Comparison of ENCODE assay signal across 30 cellular contexts in the genomic region with DNA sequence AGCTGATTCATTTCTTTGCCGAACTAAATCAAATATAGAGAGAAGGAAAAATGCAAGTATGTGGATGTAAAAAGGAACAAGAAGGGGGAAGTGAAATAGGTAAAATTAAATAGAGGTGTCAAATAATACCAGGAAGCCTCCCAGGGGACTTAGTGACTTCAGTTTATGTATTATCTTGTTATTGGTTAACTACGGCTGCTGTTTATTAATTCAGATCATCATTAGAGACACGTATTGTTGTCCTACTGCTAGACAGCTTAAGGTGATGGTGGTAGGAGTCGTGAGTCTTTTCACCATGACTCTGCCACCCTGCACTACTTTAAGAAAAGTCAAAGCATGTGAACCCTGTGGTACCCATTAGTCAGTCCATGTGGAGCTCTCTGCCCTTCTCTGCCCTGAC.
DNase-seq lines count a peak whose midpoint lies in the region; ATAC-seq, FAIRE-seq and TF ChIP-seq lines count a peak whose summit lies in the region.
"Had no signal": no experiment of that assay in that cellular context is flagged by ENCODE, and none has a peak within 500 bp of the region (broad histone marks: within the 10 kb centered on the region; RNA-seq: fewer than 3 reads in every experiment).

No MANE protein-coding gene starts in this region.

- no peaks in the 10 kb centered on the region for H3K36me3 Mint-ChIP-seq in GM23338 (ENCODE audit: low read depth)
- H3K36me3 Mint-ChIP-seq: CD14-positive monocyte; CD8-positive, alpha-beta memory T cell; IgD-negative memory B cell had no signal

- H4K20me1 ChIP-seq in GM23338 (replicated peaks; ENCODE audit: insufficient read depth), result no peaks in the 10 kb centered on the region

- no peaks in the 10 kb centered on the region for H3F3A ChIP-seq in GM23338 (replicated peaks; ENCODE audit: low read depth)

- H3K4me1 ChIP-seq in GM23338 (ENCODE audit: insufficient read depth), result peaks cover 44% of the 10 kb centered on the region
- H3K4me1 ChIP-seq: BE2C had no signal

- peak; percentile 60 for ATAC-seq in GM19043 (IDR thresholded peaks at IDR 0.05; ENCODE audit: low read depth, unreplicated experiment)
- peak; percentile 52 for ATAC-seq in GM23338
- ATAC-seq in HG03571 (IDR thresholded peaks at IDR 0.05; ENCODE audit: unreplicated experiment), result peak; percentile 75
- ATAC-seq in SK-N-SH treated with all-trans-retinoic acid at 6 μM for 48 hours, result no peak
- no peak for ATAC-seq in HG02852 (IDR thresholded peaks at IDR 0.05; ENCODE audit: unreplicated experiment)
- ATAC-seq: Panc1 had no signal

- H2AFZ ChIP-seq in GM23338, result no peak overlapping the region
- H2AFZ ChIP-seq: GM23248 had no signal

- peaks cover 51% of the 10 kb centered on the region for H3K4me1 Mint-ChIP-seq in GM23338
- H3K4me1 Mint-ChIP-seq: CD14-positive monocyte; CD8-positive, alpha-beta memory T cell; IgD-negative memory B cell had no signal

- H3K79me2 ChIP-seq in GM23338 (replicated peaks; ENCODE audit: insufficient read depth), result no peaks in the 10 kb centered on the region

- no peaks in the 10 kb centered on the region for H3K9me3 Mint-ChIP-seq in GM23338
- H3K9me3 Mint-ChIP-seq: CD8-positive, alpha-beta memory T cell had no signal

- H3K4me3 Mint-ChIP-seq in GM23338, result no peak overlapping the region
- H3K4me3 Mint-ChIP-seq: CD14-positive monocyte; CD8-positive, alpha-beta memory T cell; IgD-negative memory B cell had no signal

- FAIRE-seq in GM18507 (lab: Jason Lieb, UNC), result peak; percentile 31

- H3K9me2 ChIP-seq in GM23338 (ENCODE audit: insufficient read depth), result no peaks in the 10 kb centered on the region

- H3K27ac ChIP-seq in GM23338 (ENCODE audit: low read depth), result no peak overlapping the region
- H3K27ac ChIP-seq: 22Rv1, GM23248, HL-60, KMS-11, RWPE1 had no signal

- peaks cover 1% of the 10 kb centered on the region for H3K27me3 Mint-ChIP-seq in GM23338 (ENCODE audit: insufficient read depth, low read depth, poor library complexity)

- H3K4me3 ChIP-seq in GM23338, result no peak overlapping the region
- H3K4me3 ChIP-seq: GM23248 had no signal

- DNase-seq in GM18507 (ENCODE audit: extremely low spot score, insufficient read length, low read depth) (no peak), GM23338 (ENCODE audit: low spot score) (no peak), midbrain (lab: John Stamatoyannopoulos, UW) (no peak)
- no peak for DNase-seq in effector CD8-positive, alpha-beta T cell (lab: John Stamatoyannopoulos, UW)
- DNase-seq: BE2C; CD8-positive, alpha-beta memory T cell; DMS 273 treated with DMSO at 0.1 percent for 48 hours; GM23248; HCEC 1CT; NCI-H1092; NCI-H1417 treated with DMSO at 0.1 percent for 48 hours; NCI-H1694 treated with DMSO at 0.1 percent for 48 hours; NCI-H2081; NCI-H2171; NCI-H226; NCI-H510A; NCI-H69; SHP77 treated with DMSO at 0.1 percent for 48 hours; T-helper 9 cell had no signal

- H3K27me3 ChIP-seq in GM23338 (ENCODE audit: insufficient read depth), result no peaks in the 10 kb centered on the region
- H3K27me3 ChIP-seq: BE2C had no signal

- TF ChIP-seq CTCF in GM23338 (conservative IDR thresholded peaks at IDR 0.05; ENCODE audit: low read depth in 2 of 2), result no peak

- no peaks in the 10 kb centered on the region for H3K36me3 ChIP-seq in GM23338 (ENCODE audit: insufficient read depth)
- H3K36me3 ChIP-seq: BE2C had no signal

- 0 out of 2 replicates have a peak overlapping the region, but pooled peaks have one; percentile 6 for H3K4me2 ChIP-seq in GM23338
- H3K4me2 ChIP-seq: KMS-11 had no signal

- H3K27ac Mint-ChIP-seq in GM23338, result no peak overlapping the region
- H3K27ac Mint-ChIP-seq: CD14-positive monocyte; CD8-positive, alpha-beta memory T cell; IgD-negative memory B cell had no signal

TF ChIP-seq in GM23338, 12 proteins besides CTCF, POLR2A, EP300 and RAD21 (continues in another document):
- TF ChIP-seq POLR2AphosphoS5 (IDR thresholded peaks at IDR 0.05; ENCODE audit: low read depth), result no peak
- TF ChIP-seq CREB1 (CRISPR knock-in tag; IDR thresholded peaks at IDR 0.05; ENCODE audit: low read depth), result no peak
- TF ChIP-seq NANOG (IDR thresholded peaks at IDR 0.05; ENCODE audit: borderline replicate concordance), result no peak
- TF ChIP-seq STAT1 (IDR thresholded peaks at IDR 0.05; ENCODE audit: unreplicated experiment), result no peak
- no peak for TF ChIP-seq JUNB (IDR thresholded peaks at IDR 0.05; ENCODE audit: unreplicated experiment)
- no peak for TF ChIP-seq ZNF114 (CRISPR knock-in tag; IDR thresholded peaks at IDR 0.05)
- TF ChIP-seq, protein P1, sequence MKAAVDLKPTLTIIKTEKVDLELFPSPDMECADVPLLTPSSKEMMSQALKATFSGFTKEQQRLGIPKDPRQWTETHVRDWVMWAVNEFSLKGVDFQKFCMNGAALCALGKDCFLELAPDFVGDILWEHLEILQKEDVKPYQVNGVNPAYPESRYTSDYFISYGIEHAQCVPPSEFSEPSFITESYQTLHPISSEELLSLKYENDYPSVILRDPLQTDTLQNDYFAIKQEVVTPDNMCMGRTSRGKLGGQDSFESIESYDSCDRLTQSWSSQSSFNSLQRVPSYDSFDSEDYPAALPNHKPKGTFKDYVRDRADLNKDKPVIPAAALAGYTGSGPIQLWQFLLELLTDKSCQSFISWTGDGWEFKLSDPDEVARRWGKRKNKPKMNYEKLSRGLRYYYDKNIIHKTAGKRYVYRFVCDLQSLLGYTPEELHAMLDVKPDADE (IDR thresholded peaks at IDR 0.05), result no peak
- TF ChIP-seq, protein P2, sequence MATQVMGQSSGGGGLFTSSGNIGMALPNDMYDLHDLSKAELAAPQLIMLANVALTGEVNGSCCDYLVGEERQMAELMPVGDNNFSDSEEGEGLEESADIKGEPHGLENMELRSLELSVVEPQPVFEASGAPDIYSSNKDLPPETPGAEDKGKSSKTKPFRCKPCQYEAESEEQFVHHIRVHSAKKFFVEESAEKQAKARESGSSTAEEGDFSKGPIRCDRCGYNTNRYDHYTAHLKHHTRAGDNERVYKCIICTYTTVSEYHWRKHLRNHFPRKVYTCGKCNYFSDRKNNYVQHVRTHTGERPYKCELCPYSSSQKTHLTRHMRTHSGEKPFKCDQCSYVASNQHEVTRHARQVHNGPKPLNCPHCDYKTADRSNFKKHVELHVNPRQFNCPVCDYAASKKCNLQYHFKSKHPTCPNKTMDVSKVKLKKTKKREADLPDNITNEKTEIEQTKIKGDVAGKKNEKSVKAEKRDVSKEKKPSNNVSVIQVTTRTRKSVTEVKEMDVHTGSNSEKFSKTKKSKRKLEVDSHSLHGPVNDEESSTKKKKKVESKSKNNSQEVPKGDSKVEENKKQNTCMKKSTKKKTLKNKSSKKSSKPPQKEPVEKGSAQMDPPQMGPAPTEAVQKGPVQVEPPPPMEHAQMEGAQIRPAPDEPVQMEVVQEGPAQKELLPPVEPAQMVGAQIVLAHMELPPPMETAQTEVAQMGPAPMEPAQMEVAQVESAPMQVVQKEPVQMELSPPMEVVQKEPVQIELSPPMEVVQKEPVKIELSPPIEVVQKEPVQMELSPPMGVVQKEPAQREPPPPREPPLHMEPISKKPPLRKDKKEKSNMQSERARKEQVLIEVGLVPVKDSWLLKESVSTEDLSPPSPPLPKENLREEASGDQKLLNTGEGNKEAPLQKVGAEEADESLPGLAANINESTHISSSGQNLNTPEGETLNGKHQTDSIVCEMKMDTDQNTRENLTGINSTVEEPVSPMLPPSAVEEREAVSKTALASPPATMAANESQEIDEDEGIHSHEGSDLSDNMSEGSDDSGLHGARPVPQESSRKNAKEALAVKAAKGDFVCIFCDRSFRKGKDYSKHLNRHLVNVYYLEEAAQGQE (IDR thresholded peaks at IDR 0.05; ENCODE audit: unreplicated experiment), result no peak

TF ChIP-seq in SK-N-SH treated with all-trans-retinoic acid at 6 μM for 48 hours, 23 proteins besides CTCF, POLR2A, EP300 and RAD21:
- TF ChIP-seq ZNF565 (CRISPR knock-in tag; conservative IDR thresholded peaks at IDR 0.05; ENCODE audit: low read depth) (no peak), ZFP3 (CRISPR knock-in tag; IDR thresholded peaks at IDR 0.05) (no peak), ISL1 (CRISPR knock-in tag; IDR thresholded peaks at IDR 0.05) (no peak)
- TF ChIP-seq, protein P3, sequence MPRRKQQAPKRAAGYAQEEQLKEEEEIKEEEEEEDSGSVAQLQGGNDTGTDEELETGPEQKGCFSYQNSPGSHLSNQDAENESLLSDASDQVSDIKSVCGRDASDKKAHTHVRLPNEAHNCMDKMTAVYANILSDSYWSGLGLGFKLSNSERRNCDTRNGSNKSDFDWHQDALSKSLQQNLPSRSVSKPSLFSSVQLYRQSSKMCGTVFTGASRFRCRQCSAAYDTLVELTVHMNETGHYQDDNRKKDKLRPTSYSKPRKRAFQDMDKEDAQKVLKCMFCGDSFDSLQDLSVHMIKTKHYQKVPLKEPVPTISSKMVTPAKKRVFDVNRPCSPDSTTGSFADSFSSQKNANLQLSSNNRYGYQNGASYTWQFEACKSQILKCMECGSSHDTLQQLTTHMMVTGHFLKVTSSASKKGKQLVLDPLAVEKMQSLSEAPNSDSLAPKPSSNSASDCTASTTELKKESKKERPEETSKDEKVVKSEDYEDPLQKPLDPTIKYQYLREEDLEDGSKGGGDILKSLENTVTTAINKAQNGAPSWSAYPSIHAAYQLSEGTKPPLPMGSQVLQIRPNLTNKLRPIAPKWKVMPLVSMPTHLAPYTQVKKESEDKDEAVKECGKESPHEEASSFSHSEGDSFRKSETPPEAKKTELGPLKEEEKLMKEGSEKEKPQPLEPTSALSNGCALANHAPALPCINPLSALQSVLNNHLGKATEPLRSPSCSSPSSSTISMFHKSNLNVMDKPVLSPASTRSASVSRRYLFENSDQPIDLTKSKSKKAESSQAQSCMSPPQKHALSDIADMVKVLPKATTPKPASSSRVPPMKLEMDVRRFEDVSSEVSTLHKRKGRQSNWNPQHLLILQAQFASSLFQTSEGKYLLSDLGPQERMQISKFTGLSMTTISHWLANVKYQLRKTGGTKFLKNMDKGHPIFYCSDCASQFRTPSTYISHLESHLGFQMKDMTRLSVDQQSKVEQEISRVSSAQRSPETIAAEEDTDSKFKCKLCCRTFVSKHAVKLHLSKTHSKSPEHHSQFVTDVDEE (CRISPR knock-in tag; IDR thresholded peaks at IDR 0.05), result no peak

Comparison
In these comparisons a context has a peak if more than half of its experiments do, and no peak if none do; other contexts are left out.
1. ATAC-seq: peak in GM19043 (single experiment), GM23338 (single experiment) and HG03571 (single experiment); none in SK-N-SH treated with all-trans-retinoic acid at 6 μM for 48 hours (single experiment) and HG02852 (single experiment).